In genomic region chr6:25655746-25656145, GRCh38 we compare ENCODE assay signal across 20 cellular contexts. TPM values are rescaled to one million over a fixed set of nuclear protein-coding genes. Genes with fewer than 3 reads are reported as not detected.
DNase-seq lines count a peak whose midpoint lies in the region; ATAC-seq and TF ChIP-seq lines count a peak whose summit lies in the region.
"Had no signal": no experiment of that assay in that cellular context is flagged by ENCODE, and none has a peak within 500 bp of the region (broad histone marks: within the 10 kb centered on the region; RNA-seq: fewer than 3 reads in every experiment).

No MANE protein-coding gene starts in this region.

- H3K9me3 ChIP-seq in endocrine pancreas (ENCODE audit: control insufficient read depth, low read length) = no peaks in the 10 kb centered on the region
- H3K9me3 ChIP-seq in psoas muscle = no peaks in the 10 kb centered on the region
- no peaks in the 10 kb centered on the region for H3K9me3 ChIP-seq in Karpas-422 (ENCODE audit: low read length)
- H3K9me3 ChIP-seq: BLaER1 treated with 17β-estradiol and CSF1 and Interleukin-3, amounts not matched to agents 10 nM and 100 nM; SJCRH30 had no signal

- no peak overlapping the region for H2AFZ ChIP-seq in Karpas-422 (ENCODE audit: low read length)
- H2AFZ ChIP-seq: PC-9 had no signal

- DNase-seq in DMS79 (lab: John Stamatoyannopoulos, UW) (peak; percentile 76), LNCaP clone FGC (ENCODE audit: low read depth) (peak; percentile 73), NCI-H446 treated with DMSO at 0.1 percent for 48 hours (lab: John Stamatoyannopoulos, UW) (peak; percentile 58), psoas muscle (no peak), Karpas-422 (no peak)
- DNase-seq: CD8-positive, alpha-beta memory T cell; DMS53; H7; IMR-90; NCI-H1105; NCI-H1694 treated with DMSO at 0.1 percent for 48 hours; NCI-H510A treated with DMSO at 0.1 percent for 48 hours; NCI-H82; SJCRH30 had no signal

- H3K27ac ChIP-seq in psoas muscle (no peak overlapping the region), Karpas-422 (ENCODE audit: low read length) (no peak overlapping the region)
- H3K27ac ChIP-seq: BLaER1 treated with 17β-estradiol and CSF1 and Interleukin-3, amounts not matched to agents 10 nM and 100 nM; PC-9; SJCRH30 had no signal

- no peak for ATAC-seq in psoas muscle
- no peak for ATAC-seq in HG03135 (IDR thresholded peaks at IDR 0.05; ENCODE audit: unreplicated experiment)

- H3K27me3 ChIP-seq in endocrine pancreas (ENCODE audit: control insufficient read depth, insufficient read depth, low read length) (no peaks in the 10 kb centered on the region), psoas muscle (ENCODE audit: insufficient read depth in 3 of 3, low read length in 2 of 3) (peaks cover 2 to 39% (median 8%) of the 10 kb centered on the region in 3 donors), Karpas-422 (ENCODE audit: low read length) (no peaks in the 10 kb centered on the region)
- H3K27me3 ChIP-seq: BLaER1 treated with 17β-estradiol and CSF1 and Interleukin-3, amounts not matched to agents 10 nM and 100 nM; SJCRH30 had no signal

- H3K4me1 ChIP-seq in endocrine pancreas (ENCODE audit: control insufficient read depth, insufficient read depth, low read length) = peaks cover 51% of the 10 kb centered on the region
- H3K4me1 ChIP-seq in psoas muscle = no peaks in the 10 kb centered on the region
- H3K4me1 ChIP-seq in Karpas-422 (ENCODE audit: low read length) = no peaks in the 10 kb centered on the region

- no peaks in the 10 kb centered on the region for H3K9me2 ChIP-seq in Karpas-422 (replicated peaks; ENCODE audit: insufficient read depth, low read length)

- H3K79me2 ChIP-seq in Karpas-422 (ENCODE audit: low read length) = no peaks in the 10 kb centered on the region

- intact Hi-C loops in psoas muscle (cut with DNase I) = no loop called here

- H3K36me3 ChIP-seq in endocrine pancreas (ENCODE audit: control insufficient read depth, insufficient read depth, low read length) (no peaks in the 10 kb centered on the region), psoas muscle (ENCODE audit: insufficient read depth in 1 of 2, low read depth in 1 of 2) (no peaks in the 10 kb centered on the region), Karpas-422 (ENCODE audit: insufficient read depth, low read length) (no peaks in the 10 kb centered on the region)
- H3K36me3 ChIP-seq: BLaER1 treated with 17β-estradiol and CSF1 and Interleukin-3, amounts not matched to agents 10 nM and 100 nM; SJCRH30 had no signal

- H3K4me2 ChIP-seq in Karpas-422 (ENCODE audit: low read depth, low read length, poor library complexity, severe bottlenecking) = no peak overlapping the region
- H3K4me2 ChIP-seq: BLaER1 treated with 17β-estradiol and CSF1 and Interleukin-3, amounts not matched to agents 10 nM and 100 nM; PC-9 had no signal

- H3K4me3 ChIP-seq in LNCaP clone FGC (ENCODE audit: low read depth, low read length) (no peak overlapping the region), endocrine pancreas (ENCODE audit: control insufficient read depth, insufficient read depth, low read length) (peak overlapping the region; percentile 98), psoas muscle (no peak overlapping the region), Karpas-422 (ENCODE audit: low read length) (no peak overlapping the region)
- H3K4me3 ChIP-seq: BLaER1 treated with 17β-estradiol and CSF1 and Interleukin-3, amounts not matched to agents 10 nM and 100 nM; PC-9; SJCRH30 had no signal

- WGBS in psoas muscle, 3 donors = 50 to 59% (median 50%) methylated on average over 1 of the region's 1 CpG

- no peak overlapping the region for H3K9ac ChIP-seq in endocrine pancreas (ENCODE audit: control insufficient read depth, insufficient read depth, low read length)
- H3K9ac ChIP-seq in Karpas-422 (ENCODE audit: low read length) = no peak overlapping the region
- H3K9ac ChIP-seq: BLaER1 treated with 17β-estradiol and CSF1 and Interleukin-3, amounts not matched to agents 10 nM and 100 nM had no signal

- no peaks in the 10 kb centered on the region for H4K20me1 ChIP-seq in Karpas-422 (ENCODE audit: insufficient read depth, low read depth, low read length)
- H4K20me1 ChIP-seq: BLaER1 treated with 17β-estradiol and CSF1 and Interleukin-3, amounts not matched to agents 10 nM and 100 nM had no signal

- TF ChIP-seq CTCF in LNCaP clone FGC (IDR thresholded peaks at IDR 0.05; ENCODE audit: control insufficient read depth, extremely low read depth, insufficient read depth) (no peak), psoas muscle (IDR thresholded peaks at IDR 0.05) (no peak)

RNA-seq across cellular contexts. Expression of gene SCGN, which starts 3.7 kb away (rescaled TPM):
- not detected for total RNA-seq in psoas muscle
- polyA plus RNA-seq in psoas muscle = not detected
- not detected in 2 replicates for total RNA-seq in Karpas-422 (2014; rRNA removed; shearing (Covaris generic); ENCODE audit: low replicate concordance)
- total RNA-seq: A673; CD8-positive, alpha-beta memory T cell; H7; IMR-90; PC-9; SJCRH30; T-helper 1 cell treated with Interleukin-12 subunit alpha and Interleukin-12 subunit beta and Interleukin-4 antibody, amounts not matched to agents 30 ng/mL and 1 ng/mL, for 36 hours had no signal
- polyA plus RNA-seq: CD8-positive, alpha-beta memory T cell; IMR-90 had no signal

Comparison
In these comparisons a context has a peak if more than half of its experiments do, and no peak if none do; other contexts are left out.
1. DNase-seq: peak in DMS79 (single experiment), LNCaP clone FGC (single experiment) and NCI-H446 treated with DMSO at 0.1 percent for 48 hours (single experiment); none in psoas muscle (0 of 2) and Karpas-422 (single experiment).